8 cellular contexts compared by ENCODE assay signal in genomic region chr14:24094839-24095195, GRCh38. TPM values are rescaled to one million over a fixed set of nuclear protein-coding genes. Genes with fewer than 3 reads are reported as not detected.
DNase-seq lines count a peak whose midpoint lies in the region; ATAC-seq and TF ChIP-seq lines count a peak whose summit lies in the region.

No MANE protein-coding gene starts in this region.

- H3K9me3 Mint-ChIP-seq in natural killer cell treated with Interleukin-12 subunit alpha and Interleukin-12 subunit beta and Interleukin-15 and Interleukin-18, amount 100 ng/mL, for 72 hours = no peaks in the 10 kb centered on the region

- peaks cover 8% of the 10 kb centered on the region; the same call in 1 of the 2 replicates for H3K79me2 ChIP-seq in PC-3 (ENCODE audit: low read length)

- H2AFZ ChIP-seq in PC-3 (ENCODE audit: low read length) = peak overlapping the region; percentile 97

- H3K4me3 ChIP-seq in PC-3 (ENCODE audit: low read length) (peak overlapping the region; percentile 83), duodenal mucosa (ENCODE audit: low read depth in 1 of 2, low read length in 2 of 2) (peak overlapping the region; percentile 92 to 93)

- POLR2A ChIA-PET in PC-3 (lab: Charles Lee; ENCODE audit: unreplicated experiment) = interaction anchor here (0.6 kb wide), 1 partner anchor 20 kb away, joined by 3 read pairs; the partner anchor contains the start of genes DCAF11 and NRL

- H3K36me3 ChIP-seq in PC-3 (ENCODE audit: low read depth, low read length) (no peaks in the 10 kb centered on the region), duodenal mucosa (ENCODE audit: control insufficient read depth in 1 of 2, insufficient read depth in 2 of 2, low read length in 2 of 2) (peaks cover 19 to 27% of the 10 kb centered on the region in 2 donors)

- no peaks in the 10 kb centered on the region for H3K9me2 ChIP-seq in PC-3 (replicated peaks; ENCODE audit: low read length)

- peaks cover 31 to 33% of the 10 kb centered on the region in 2 donors for H3K4me1 Mint-ChIP-seq in natural killer cell treated with Interleukin-12 subunit alpha and Interleukin-12 subunit beta and Interleukin-15 and Interleukin-18, amount 100 ng/mL, for 72 hours (ENCODE audit: low read depth in 2 of 2)

- no peaks in the 10 kb centered on the region for H3F3A ChIP-seq in PC-3 (ENCODE audit: low read length, unreplicated experiment)

- no peak for TF ChIP-seq CTCF in PC-3 (conservative IDR thresholded peaks at IDR 0.05; ENCODE audit: low read depth, low read length)

- peak overlapping the region; percentile 94 to 96 for H3K27ac Mint-ChIP-seq in natural killer cell treated with Interleukin-12 subunit alpha and Interleukin-12 subunit beta and Interleukin-15 and Interleukin-18, amount 100 ng/mL, for 72 hours

- H3K27ac ChIP-seq in PC-3 (ENCODE audit: low read length) (peak overlapping the region; percentile 23; the same call in 1 of the 2 replicates), duodenal mucosa (ENCODE audit: low read depth, low read length) (peak overlapping the region; percentile 95)

- no peaks in the 10 kb centered on the region for H3K27me3 ChIP-seq in PC-3 (ENCODE audit: low read length)
- no peaks in the 10 kb centered on the region for H3K27me3 ChIP-seq in duodenal mucosa (ENCODE audit: control insufficient read depth in 1 of 2, insufficient read depth in 2 of 2, low read length in 2 of 2)

- H3K9me3 ChIP-seq in PC-3 (ENCODE audit: low read length) (no peaks in the 10 kb centered on the region), duodenal mucosa (ENCODE audit: control insufficient read depth in 1 of 2, low read length in 2 of 2) (no peaks in the 10 kb centered on the region)

- peak overlapping the region; percentile 93 for H3K4me2 ChIP-seq in PC-3 (ENCODE audit: low read length)

- no peaks in the 10 kb centered on the region for H3K27me3 Mint-ChIP-seq in natural killer cell treated with Interleukin-12 subunit alpha and Interleukin-12 subunit beta and Interleukin-15 and Interleukin-18, amount 100 ng/mL, for 72 hours

- H3K4me1 ChIP-seq in PC-3 (ENCODE audit: insufficient read depth, low read length) (peaks cover 9% of the 10 kb centered on the region), duodenal mucosa (ENCODE audit: control insufficient read depth in 1 of 2, insufficient read depth in 2 of 2, low read length in 2 of 2) (peaks cover 48 to 49% of the 10 kb centered on the region in 2 donors)

- no peaks in the 10 kb centered on the region for H3K36me3 Mint-ChIP-seq in natural killer cell treated with Interleukin-12 subunit alpha and Interleukin-12 subunit beta and Interleukin-15 and Interleukin-18, amount 100 ng/mL, for 72 hours

- peak overlapping the region; percentile 79 for H3K9ac ChIP-seq in PC-3 (ENCODE audit: low read length)
- peak overlapping the region; percentile 96 to 99 for H3K9ac ChIP-seq in duodenal mucosa (ENCODE audit: low read depth in 1 of 2, low read length in 2 of 2)

- BruUV-seq in PC-3 (replicated peaks; lab: Mats Ljungman, UMichigan) = no TSS peak

- peak; percentile 0 for ATAC-seq in GM18502 (IDR thresholded peaks at IDR 0.05; ENCODE audit: poor library complexity, unreplicated experiment)
- peak; percentile 1; the same call in 1 of the 2 replicates for ATAC-seq in PC-3
- ATAC-seq in natural killer cell treated with Interleukin-12 subunit alpha and Interleukin-12 subunit beta and Interleukin-15 and Interleukin-18, amount 100 ng/mL, for 72 hours = no peak
- ATAC-seq in HG02938 (IDR thresholded peaks at IDR 0.05; ENCODE audit: unreplicated experiment) = no peak

- intact Hi-C loops in PC-3 (cut with micrococcal nuclease) = loop anchor here (1.0 to 2.0 kb wide), 2 partner anchors 13 to 46 kb away; partner anchors contain the start of gene EMC9

- H4K20me1 ChIP-seq in PC-3 (ENCODE audit: low read length) = no peaks in the 10 kb centered on the region

- CTCF ChIA-PET in PC-3 (lab: Charles Lee) = interaction anchor here (1.4 kb wide), 1 partner anchor 14 kb away, joined by 4 read pairs; no protein-coding TSS in a partner anchor

- DNase-seq in PC-3 (no peak), NOMO-1 treated with DMSO at 0.1 percent for 48 hours (lab: John Stamatoyannopoulos, UW; ENCODE audit: unreplicated experiment) (no peak), HT-29 (ENCODE audit: low spot score) (no peak), cortex of kidney (lab: John Stamatoyannopoulos, UW) (no peak)
- no peak for DNase-seq in natural killer cell treated with Interleukin-12 subunit alpha and Interleukin-12 subunit beta and Interleukin-15 and Interleukin-18, amount 100 ng/mL, for 72 hours (ENCODE audit: low spot score)

- peak overlapping the region; percentile 93 for H3K4me3 Mint-ChIP-seq in natural killer cell treated with Interleukin-12 subunit alpha and Interleukin-12 subunit beta and Interleukin-15 and Interleukin-18, amount 100 ng/mL, for 72 hours

RNA-seq across cellular contexts. Expression of gene PCK2, which starts 0.7 kb away (rescaled TPM):
- 10.0 and 11.6 TPM in 2 replicates for total RNA-seq in PC-3 (2014; rRNA removed)
- 10 to 100 TPM; 30.4 to 68.3 TPM for total RNA-seq in natural killer cell treated with Interleukin-12 subunit alpha and Interleukin-12 subunit beta and Interleukin-15 and Interleukin-18, amount 100 ng/mL, for 72 hours
- 30.5 and 36.1 TPM in 2 replicates for total RNA-seq in HT-29 (2014; rRNA removed; shearing (Covaris generic))

RNA-seq across cellular contexts. Expression of gene DCAF11, which starts 19.8 kb away (rescaled TPM):
- 68.2 and 85.8 TPM in 2 replicates for total RNA-seq in PC-3 (2014; rRNA removed)
- total RNA-seq in natural killer cell treated with Interleukin-12 subunit alpha and Interleukin-12 subunit beta and Interleukin-15 and Interleukin-18, amount 100 ng/mL, for 72 hours = 10 to 100 TPM; 87.4 to 96.1 TPM
- total RNA-seq in HT-29 (2014; rRNA removed; shearing (Covaris generic)) = 75.8 and 81.2 TPM in 2 replicates

RNA-seq across cellular contexts. Expression of gene NRL, which starts 19.9 kb away (rescaled TPM):
- 1.5 and 1.7 TPM in 2 replicates for total RNA-seq in PC-3 (2014; rRNA removed)
- 1 to 10 TPM; 1.8 to 2.2 TPM for total RNA-seq in natural killer cell treated with Interleukin-12 subunit alpha and Interleukin-12 subunit beta and Interleukin-15 and Interleukin-18, amount 100 ng/mL, for 72 hours
- total RNA-seq in HT-29 (2014; rRNA removed; shearing (Covaris generic)) = 4.5 and 6.5 TPM in 2 replicates

RNA-seq across cellular contexts. Expression of gene CPNE6, which starts 23.5 kb away (rescaled TPM):
- total RNA-seq in PC-3 (2014; rRNA removed) = not detected in 2 replicates
- not detected for total RNA-seq in natural killer cell treated with Interleukin-12 subunit alpha and Interleukin-12 subunit beta and Interleukin-15 and Interleukin-18, amount 100 ng/mL, for 72 hours
- total RNA-seq in HT-29 (2014; rRNA removed; shearing (Covaris generic)) = not detected in 2 replicates

RNA-seq across cellular contexts. Expression of gene FITM1, which starts 35.6 kb away (rescaled TPM):
- total RNA-seq in PC-3 (2014; rRNA removed) = 0.55 TPM in 1 of 2 replicates, not detected in the other
- 1 to 10 TPM in 1 of 2 donors, under 1 TPM in 1; 0.67 to 1.8 TPM for total RNA-seq in natural killer cell treated with Interleukin-12 subunit alpha and Interleukin-12 subunit beta and Interleukin-15 and Interleukin-18, amount 100 ng/mL, for 72 hours
- total RNA-seq in HT-29 (2014; rRNA removed; shearing (Covaris generic)) = 0.13 and 0.74 TPM in 2 replicates

Comparison
In these comparisons a context has a peak if more than half of its experiments do, and no peak if none do; other contexts are left out.
1. ATAC-seq: peak in GM18502 (single experiment) and PC-3 (single experiment); none in natural killer cell treated with Interleukin-12 subunit alpha and Interleukin-12 subunit beta and Interleukin-15 and Interleukin-18, amount 100 ng/mL, for 72 hours (0 of 2) and HG02938 (single experiment).